Comparison of ENCODE assay signal across 8 cellular contexts in the genomic region with DNA sequence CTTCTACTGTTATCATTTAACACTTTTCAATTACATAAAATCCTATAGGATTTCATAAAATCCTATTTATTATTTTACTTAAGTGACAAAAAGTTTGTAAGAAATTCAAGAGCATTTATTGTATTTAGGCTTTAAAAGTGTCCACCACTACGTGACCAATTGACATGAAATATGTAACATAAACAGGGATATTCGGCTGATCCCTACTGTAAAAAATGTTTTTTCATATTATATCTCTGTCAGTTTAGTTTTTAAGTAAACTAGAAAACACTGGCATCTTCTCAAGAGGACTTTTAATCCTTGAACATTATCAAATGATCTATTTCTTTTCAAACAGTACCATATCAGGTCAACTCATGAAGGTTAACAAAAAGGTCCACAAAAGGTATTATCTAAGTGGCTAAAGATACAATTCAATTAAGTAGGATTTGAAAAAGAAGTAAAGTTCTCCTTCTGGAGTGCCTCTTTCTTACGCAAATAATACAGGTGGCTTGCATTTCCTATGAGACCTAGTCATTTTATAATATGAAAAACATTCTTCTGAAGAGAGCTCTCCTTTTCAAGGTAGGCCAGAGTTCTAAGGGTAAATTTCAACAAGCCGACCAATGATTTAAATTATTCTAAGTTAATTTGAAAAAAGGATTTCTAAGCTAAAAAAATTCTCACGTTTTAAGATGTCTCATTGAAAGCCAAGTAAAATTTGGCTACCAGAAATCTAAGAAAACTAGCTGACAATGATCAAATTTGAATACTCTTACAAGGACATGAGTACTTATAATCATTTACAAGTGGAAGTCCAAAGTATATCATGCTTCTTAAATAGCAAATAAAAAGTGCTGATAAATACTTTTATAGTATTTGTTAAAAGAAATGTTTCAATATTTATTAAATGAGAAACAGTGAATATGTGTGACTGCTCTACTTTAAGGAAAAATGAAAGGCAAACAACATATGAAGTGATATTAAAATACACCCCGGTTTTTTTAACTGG.
DNase-seq lines count a peak whose midpoint lies in the region; ATAC-seq and TF ChIP-seq lines count a peak whose summit lies in the region.

No MANE protein-coding gene starts in this region.

- peak overlapping the region; percentile 94 for H3K4me3 Mint-ChIP-seq in T-helper 17 cell

- peak overlapping the region; percentile 83 to 99 (median 87) for H3K9ac ChIP-seq in skeletal muscle tissue (ENCODE audit: low read depth in 1 of 3, low read length in 3 of 3)

- no peaks in the 10 kb centered on the region for H3K9me3 ChIP-seq in T-helper 17 cell (ENCODE audit: control insufficient read depth, low read length, poor library complexity, severe bottlenecking)
- H3K9me3 ChIP-seq in skeletal muscle tissue (ENCODE audit: control insufficient read depth in 3 of 3, low read length in 3 of 3), result no peaks in the 10 kb centered on the region

- ATAC-seq in T-helper 17 cell, result no peak
- no peak for ATAC-seq in HG03432 (IDR thresholded peaks at IDR 0.05; ENCODE audit: unreplicated experiment)

- H3K27ac ChIP-seq in skeletal muscle tissue (ENCODE audit: low read depth, low read length), result peak overlapping the region; percentile 95

- H3K27me3 ChIP-seq in skeletal muscle tissue (ENCODE audit: control insufficient read depth in 3 of 3, insufficient read depth in 3 of 3, low read length in 3 of 3), result no peaks in the 10 kb centered on the region

- peaks cover 16% of the 10 kb centered on the region for H3K4me1 Mint-ChIP-seq in T-helper 17 cell

- H3K36me3 Mint-ChIP-seq in T-helper 17 cell (ENCODE audit: low read depth), result no peaks in the 10 kb centered on the region

- peak overlapping the region; percentile 97 for H3K27ac Mint-ChIP-seq in T-helper 17 cell

- H3K36me3 ChIP-seq in skeletal muscle tissue (ENCODE audit: control insufficient read depth in 3 of 3, insufficient read depth in 3 of 3, low read length in 3 of 3), result no peaks in the 10 kb centered on the region

- H3K27me3 Mint-ChIP-seq in T-helper 17 cell, result no peaks in the 10 kb centered on the region

- DNase-seq in NCI-H82 (lab: John Stamatoyannopoulos, UW) (peak; percentile 9), NCI-H82 treated with DMSO at 0.1 percent for 48 hours (lab: John Stamatoyannopoulos, UW; ENCODE audit: unreplicated experiment) (no peak), T-helper 17 cell (no peak), foreskin fibroblast (no peak), ecto neural progenitor cell (ENCODE audit: low spot score) (no peak)
- DNase-seq in activated CD4-positive, alpha-beta T cell treated with anti-CD3 and anti-CD28 coated beads, Interleukin-2, amount 50 U/mL, for 1 hour, result no peak

- peaks cover 4 to 9% (median 5%) of the 10 kb centered on the region in 3 donors for H3K4me1 ChIP-seq in skeletal muscle tissue (ENCODE audit: control insufficient read depth in 3 of 3, insufficient read depth in 3 of 3, low read length in 3 of 3)

- no peak for TF ChIP-seq CTCF in foreskin fibroblast (IDR thresholded peaks at IDR 0.05; ENCODE audit: low read depth, low read length)

- H3K4me3 ChIP-seq in foreskin fibroblast (ENCODE audit: low read depth in 1 of 2, low read length in 2 of 2) (peak overlapping the region; percentile 72 to 83), skeletal muscle tissue (ENCODE audit: low read length in 3 of 3) (peak overlapping the region; percentile 46 to 92 (median 74))
